2 cellular contexts compared by ENCODE assay signal in the genomic region with DNA sequence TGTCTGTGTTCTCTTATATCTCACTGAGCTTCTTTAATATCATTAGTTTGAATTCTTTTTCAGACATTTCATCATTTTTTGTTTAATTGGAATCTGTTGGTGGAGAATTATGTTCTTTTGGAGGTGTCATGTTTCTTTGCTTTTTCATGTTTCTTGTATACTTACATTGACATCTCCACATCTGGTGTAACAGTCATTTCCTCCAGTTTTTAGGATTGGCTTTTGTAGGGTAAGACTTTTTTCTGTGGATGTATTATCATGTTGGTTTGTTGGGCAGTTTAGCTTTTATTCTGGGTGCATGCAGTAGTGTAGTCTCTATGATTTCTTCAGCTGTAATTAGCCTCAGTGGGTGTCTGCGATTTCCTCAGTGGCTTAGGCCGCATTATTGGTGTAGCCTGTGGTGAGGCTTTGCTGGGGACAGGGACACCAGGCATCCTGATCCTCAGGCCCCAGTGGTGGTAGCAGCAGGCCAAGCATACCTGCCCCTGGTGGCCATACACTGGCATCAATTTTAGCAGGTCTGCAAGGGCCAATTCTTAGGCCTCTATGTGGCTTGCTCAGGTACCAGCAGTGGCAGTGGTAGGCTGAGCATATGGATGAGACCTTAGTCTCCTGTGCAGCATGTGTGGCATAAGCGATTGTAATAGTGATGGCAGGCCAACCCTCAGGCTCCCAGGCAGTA.
TF ChIP-seq lines count a peak whose summit lies in the region.

No MANE protein-coding gene starts in this region.

TF ChIP-seq in H1, 55 proteins besides CTCF, POLR2A, EP300 and RAD21:
- no peak for TF ChIP-seq BCL11A (IDR thresholded peaks at IDR 0.05; ENCODE audit: low read depth in 2 of 2, low read length in 2 of 2)
- TF ChIP-seq GABPA (IDR thresholded peaks at IDR 0.05; ENCODE audit: borderline replicate concordance, insufficient read depth, low read length) = no peak

TF ChIP-seq in SK-N-SH treated with all-trans-retinoic acid at 6 μM for 48 hours, 23 proteins besides CTCF, POLR2A, EP300 and RAD21:
- TF ChIP-seq ZNF70 (CRISPR knock-in tag; IDR thresholded peaks at IDR 0.05) (no peak), SNAI2 (CRISPR knock-in tag; IDR thresholded peaks at IDR 0.05) (no peak)
